8 cellular contexts compared by ENCODE assay signal in the genomic region with DNA sequence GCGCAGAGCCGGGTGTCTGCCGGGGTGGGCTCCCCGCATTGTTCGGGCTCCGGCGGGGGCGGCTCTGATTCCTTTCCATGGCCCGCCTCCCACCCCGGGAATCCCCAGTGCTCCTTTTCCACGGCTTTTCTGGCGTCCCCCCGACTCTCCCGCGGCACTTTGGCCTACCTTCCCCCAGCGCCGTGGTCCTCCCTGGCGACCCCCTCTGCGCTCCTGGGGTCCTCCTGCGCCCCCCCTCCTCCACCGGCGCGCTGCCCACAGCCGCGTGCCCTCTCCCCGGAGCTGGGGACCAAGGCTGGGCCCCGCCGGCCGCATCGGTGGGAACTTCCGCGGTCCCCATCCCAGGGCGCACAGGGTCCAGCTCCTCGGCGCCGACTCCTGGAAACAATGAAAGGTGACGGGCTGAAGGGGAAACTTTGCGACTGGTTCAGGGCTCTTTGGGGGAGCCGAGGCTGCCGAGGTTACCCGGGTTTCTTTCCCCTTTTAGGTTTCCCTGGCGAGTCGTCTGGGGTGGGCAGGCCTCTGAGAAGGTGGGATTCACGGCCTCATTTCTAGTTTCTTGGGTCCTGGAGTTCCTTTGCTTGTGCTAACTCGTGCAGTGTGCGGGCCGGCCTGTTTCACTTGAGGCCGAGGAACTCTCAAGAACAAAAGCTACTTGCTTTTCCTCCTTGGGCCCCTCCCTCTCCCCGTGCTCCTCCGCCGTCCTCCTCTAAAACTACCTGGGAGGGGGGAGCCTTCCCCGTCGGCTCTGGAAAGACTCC. TPM values are rescaled to one million over a fixed set of nuclear protein-coding genes. Genes with fewer than 3 reads are reported as not detected.
DNase-seq lines count a peak whose midpoint lies in the region; ATAC-seq and TF ChIP-seq lines count a peak whose summit lies in the region.

No MANE protein-coding gene starts in this region.

- H3K9me3 Mint-ChIP-seq in nephron progenitor cell, result no peaks in the 10 kb centered on the region

- intact Hi-C loops in aorta (cut with DNase I), result loop anchor here (5.0 kb wide), 5 partner anchors 140 to 215 kb away; partner anchors contain the start of gene MYL12B (in 1 of the 2)

- peaks cover 54% of the 10 kb centered on the region for H3K4me1 Mint-ChIP-seq in nephron progenitor cell

- H3K4me3 Mint-ChIP-seq in nephron progenitor cell, result peak overlapping the region; percentile 91

- ATAC-seq in aorta (ENCODE audit: low FRiP score) (no peak), HG03354 (IDR thresholded peaks at IDR 0.05; ENCODE audit: poor library complexity, severe bottlenecking, unreplicated experiment) (no peak)

- peak; percentile 63 to 65 for DNase-seq in activated T-cell treated with anti-CD3 and anti-CD28 coated beads, Interleukin-2, amount 50 U/mL, for 48 hours
- DNase-seq in fibroblast of lung (ENCODE audit: low read depth in 2 of 2) (peak; percentile 75 to 77), nephron progenitor cell (peak; percentile 53), aorta (peak; percentile 67 to 81), cerebellar nuclear complex (lab: John Stamatoyannopoulos, UW) (no peak)

- 1 to 2% methylated on average over 31 to 53 of the region's 53 CpGs for WGBS in aorta, 2 donors

- H3K36me3 ChIP-seq in KOPT-K1 (ENCODE audit: insufficient read depth, low read length) (peaks cover 14% of the 10 kb centered on the region), fibroblast of lung (ENCODE audit: control insufficient read depth, insufficient read depth, low read length) (peaks cover 7% of the 10 kb centered on the region), aorta (ENCODE audit: control insufficient read depth in 1 of 2, insufficient read depth in 2 of 2, low read length in 1 of 2) (peaks cover 0 to 4% of the 10 kb centered on the region in 2 donors)

- H3K9me3 ChIP-seq in KOPT-K1 (ENCODE audit: insufficient read depth, low read length, poor library complexity, severe bottlenecking) (no peaks in the 10 kb centered on the region), fibroblast of lung (ENCODE audit: control insufficient read depth, insufficient read depth, low read depth, low read length) (no peaks in the 10 kb centered on the region), aorta (ENCODE audit: control insufficient read depth, low read length) (no peaks in the 10 kb centered on the region)

- H3K4me2 ChIP-seq in fibroblast of lung (ENCODE audit: extremely low read depth, insufficient read depth, low read length), result peak overlapping the region; percentile 83

- H3K79me2 ChIP-seq in fibroblast of lung (ENCODE audit: control insufficient read depth, insufficient read depth, low read length), result peaks cover 58% of the 10 kb centered on the region

- no peaks in the 10 kb centered on the region for H3K27me3 Mint-ChIP-seq in nephron progenitor cell (ENCODE audit: low read depth, poor library complexity)

- peak overlapping the region; percentile 97 for H3K27ac Mint-ChIP-seq in nephron progenitor cell

- TF ChIP-seq CTCF in C4-2B (conservative IDR thresholded peaks at IDR 0.05), result peak; percentile 16; the same call in 1 of the 2 replicates
- no peak for TF ChIP-seq CTCF in fibroblast of lung (conservative IDR thresholded peaks at IDR 0.05 in 1 of 2, IDR thresholded peaks at IDR 0.05 in 1 of 2; ENCODE audit: low read depth in 1 of 2, low read length in 2 of 2)
- TF ChIP-seq CTCF in nephron progenitor cell (IDR thresholded peaks at IDR 0.05), result no peak

- H2AFZ ChIP-seq in fibroblast of lung (ENCODE audit: low read length), result no peak overlapping the region

- no peaks in the 10 kb centered on the region for H4K20me1 ChIP-seq in fibroblast of lung (ENCODE audit: control insufficient read depth, extremely low read depth, insufficient read depth, low read length)

- H3K27me3 ChIP-seq in fibroblast of lung (ENCODE audit: control insufficient read depth, insufficient read depth, low read length) (no peaks in the 10 kb centered on the region), aorta (ENCODE audit: control insufficient read depth in 1 of 2, insufficient read depth in 2 of 2, low read length in 1 of 2) (no peaks in the 10 kb centered on the region)

- H3K27ac ChIP-seq in C4-2B (peak overlapping the region; percentile 94), KOPT-K1 (ENCODE audit: low read depth, low read length, poor library complexity, severe bottlenecking) (peak overlapping the region; percentile 78), fibroblast of lung (ENCODE audit: insufficient read depth, low read length) (peak overlapping the region; percentile 97), aorta (ENCODE audit: low read depth in 1 of 2, low read length in 2 of 2) (peak overlapping the region; percentile 97 to 98)

- peak overlapping the region; percentile 97 for H3K9ac ChIP-seq in fibroblast of lung (ENCODE audit: insufficient read depth, low read length)

- H3K36me3 Mint-ChIP-seq in nephron progenitor cell (ENCODE audit: low read depth), result peaks cover 11% of the 10 kb centered on the region

- H3K4me1 ChIP-seq in fibroblast of lung (ENCODE audit: control insufficient read depth, extremely low read depth, insufficient read depth, low read length) (peaks cover 12% of the 10 kb centered on the region), aorta (ENCODE audit: control insufficient read depth in 1 of 2, insufficient read depth in 2 of 2, low read length in 2 of 2) (peaks cover 0 to 5% of the 10 kb centered on the region in 2 donors)

- peak overlapping the region; percentile 78 to 98 (median 90) for H3K4me3 ChIP-seq in fibroblast of lung (replicated peaks in 1 of 4; ENCODE audit: control extremely low read depth in 1 of 4, insufficient read depth in 1 of 4, low read depth in 3 of 4, low read length in 4 of 4)
- peak overlapping the region; percentile 52 to 85 for H3K4me3 ChIP-seq in aorta (ENCODE audit: low read length in 2 of 2)

RNA-seq across cellular contexts. Expression of gene TGIF1, which starts 2.2 kb away (rescaled TPM):
- 157 and 163 TPM in 2 replicates for total RNA-seq in fibroblast of lung
- 64.7 and 100 TPM in 2 replicates for polyA plus RNA-seq in fibroblast of lung
- polyA plus RNA-seq in fibroblast of lung (2012), result 33.3 and 41.6 TPM in 2 replicates
- polyA minus RNA-seq in fibroblast of lung (ENCODE audit: low replicate concordance), result 51.2 and 55.0 TPM in 2 replicates
- total RNA-seq in aorta, result 10 to 100 TPM; 48.0 to 48.2 TPM
- 10 to 100 TPM; 34.7 to 35.1 TPM for polyA plus RNA-seq in aorta

Comparison
In these comparisons a context has a peak if more than half of its experiments do, and no peak if none do; other contexts are left out.
1. DNase-seq: peak in activated T-cell treated with anti-CD3 and anti-CD28 coated beads, Interleukin-2, amount 50 U/mL, for 48 hours (2 of 2), fibroblast of lung (2 of 2), nephron progenitor cell (single experiment) and aorta (2 of 2); none in cerebellar nuclear complex (0 of 2).
2. Peak in every context shown above with its lines, with median percentiles within 50 percentile points of each other: H3K27ac ChIP-seq.